ENCODE assay signal across 33 cellular contexts in genomic region chr4:21952549-21952948, GRCh38. TPM values are rescaled to one million over a fixed set of nuclear protein-coding genes. Genes with fewer than 3 reads are reported as not detected.
DNase-seq lines count a peak whose midpoint lies in the region; ATAC-seq, FAIRE-seq and TF ChIP-seq lines count a peak whose summit lies in the region.
"Had no signal": no experiment of that assay in that cellular context is flagged by ENCODE, and none has a peak within 500 bp of the region (broad histone marks: within the 10 kb centered on the region; RNA-seq: fewer than 3 reads in every experiment).

No MANE protein-coding gene starts in this region.

- CTCF ChIA-PET in SK-N-SH (lab: Yijun Ruan, JAX), result no interaction called here
- CTCF ChIA-PET in activated CD4-positive, alpha-beta memory T cell treated with anti-CD3 and anti-CD28 coated beads for 36 hours (lab: Charles Lee), result no interaction called here

- H3K4me3 Mint-ChIP-seq in activated CD4-positive, alpha-beta memory T cell treated with anti-CD3 and anti-CD28 coated beads for 36 hours, result no peak overlapping the region
- H3K4me3 Mint-ChIP-seq: activated T-helper 17 cell treated with anti-CD3 and anti-CD28 coated beads, Interleukin-2, amount 50 U/mL, for 72 hours; CD4-positive, alpha-beta T cell; immature natural killer cell had no signal

- POLR2A ChIA-PET in SK-N-SH (lab: Yijun Ruan, JAX), result no interaction called here
- POLR2A ChIA-PET in activated CD4-positive, alpha-beta memory T cell treated with anti-CD3 and anti-CD28 coated beads for 36 hours (lab: Charles Lee), result no interaction called here

- H4K20me1 ChIP-seq in SK-N-SH (ENCODE audit: insufficient read depth), result no peaks in the 10 kb centered on the region

- 0 out of 2 replicates have a peak overlapping the region, but pooled peaks have one; percentile 27 for H3K4me2 ChIP-seq in SK-N-SH
- H3K4me2 ChIP-seq: KMS-11 had no signal

- intact Hi-C loops in activated CD4-positive, alpha-beta memory T cell treated with anti-CD3 and anti-CD28 coated beads for 36 hours (cut with micrococcal nuclease), result no loop called here

- no peak overlapping the region for H3K9ac ChIP-seq in SK-N-SH
- H3K9ac ChIP-seq: KMS-11 had no signal

- H3K36me3 Mint-ChIP-seq in activated CD4-positive, alpha-beta memory T cell treated with anti-CD3 and anti-CD28 coated beads for 36 hours, result peaks cover 4% of the 10 kb centered on the region

- no peak overlapping the region for H3K27ac Mint-ChIP-seq in activated CD4-positive, alpha-beta memory T cell treated with anti-CD3 and anti-CD28 coated beads for 36 hours
- H3K27ac Mint-ChIP-seq: activated T-helper 17 cell treated with anti-CD3 and anti-CD28 coated beads, Interleukin-2, amount 50 U/mL, for 72 hours; CD4-positive, alpha-beta T cell; immature natural killer cell had no signal

- no peak for ATAC-seq in SK-N-SH treated with all-trans-retinoic acid at 6 μM for 48 hours
- ATAC-seq in HG02610 (IDR thresholded peaks at IDR 0.05; ENCODE audit: unreplicated experiment), result peak; percentile 81
- peak; percentile 74 for ATAC-seq in HG03442 (IDR thresholded peaks at IDR 0.05; ENCODE audit: unreplicated experiment)
- ATAC-seq in HG03457 (IDR thresholded peaks at IDR 0.05; ENCODE audit: unreplicated experiment), result no peak
- ATAC-seq: activated T-helper 17 cell treated with anti-CD3 and anti-CD28 coated beads, Interleukin-2, amount 50 U/mL, for 72 hours; left lung; sciatic nerve; upper lobe of right lung had no signal

- no peak for FAIRE-seq in small intestine (lab: Jason Lieb, UNC)

- no peaks in the 10 kb centered on the region for H3F3A ChIP-seq in SK-N-SH (replicated peaks; ENCODE audit: insufficient read depth)

- H3K4me3 ChIP-seq in SK-N-SH (ENCODE audit: low read depth in 2 of 2, low read length in 1 of 2) (no peak overlapping the region), small intestine (ENCODE audit: low read depth in 1 of 2, low read length in 2 of 2) (no peak overlapping the region)
- H3K4me3 ChIP-seq: dorsolateral prefrontal cortex, left lung, Peyer's patch, suprapubic skin, upper lobe of right lung had no signal

- peaks cover 15% of the 10 kb centered on the region for H3K27me3 Mint-ChIP-seq in activated CD4-positive, alpha-beta memory T cell treated with anti-CD3 and anti-CD28 coated beads for 36 hours

- H3K9me3 Mint-ChIP-seq in activated CD4-positive, alpha-beta memory T cell treated with anti-CD3 and anti-CD28 coated beads for 36 hours, result peaks cover 3% of the 10 kb centered on the region

- H3K79me2 ChIP-seq in SK-N-SH (ENCODE audit: insufficient read depth), result no peaks in the 10 kb centered on the region

- H3K4me1 ChIP-seq in SK-N-SH (ENCODE audit: control insufficient read depth in 1 of 2, insufficient read depth in 2 of 2, low read depth in 1 of 2, low read length in 1 of 2) (no peaks in the 10 kb centered on the region; a peak in 2 of 4 replicates), small intestine (ENCODE audit: control insufficient read depth in 2 of 2, insufficient read depth in 1 of 2, low read depth in 1 of 2, low read length in 1 of 2) (no peaks in the 10 kb centered on the region)
- H3K4me1 ChIP-seq: left lung, upper lobe of right lung had no signal

- DNase-seq in SK-N-SH, result no peak
- peak; percentile 29 for DNase-seq in small intestine
- DNase-seq in activated CD4-positive, alpha-beta memory T cell treated with anti-CD3 and anti-CD28 coated beads for 36 hours, result no peak
- DNase-seq in DMS79 treated with DMSO at 0.1 percent for 48 hours (lab: John Stamatoyannopoulos, UW), result no peak
- DNase-seq: 8988T; activated CD4-positive, alpha-beta T cell treated with anti-CD3 and anti-CD28 coated beads, Interleukin-2, amount 50 U/mL, for 48 hours; activated CD4-positive, CD25-positive, alpha-beta regulatory T cell; activated naive CD4-positive, alpha-beta T cell treated with anti-CD3 and anti-CD28 coated beads, Interleukin-2, amount 50 U/mL, for 16 hours; amniotic stem cell; brain microvascular endothelial cell; CD4-positive, alpha-beta T cell; dorsolateral prefrontal cortex; HCEC 1CT; hypothalamus; immature natural killer cell; left lung; mesendoderm; NCI-H526; Peyer's patch; posterior cingulate gyrus; SHP77 treated with DMSO at 0.1 percent for 48 hours; stimulated activated naive CD4-positive, alpha-beta T cell; upper lobe of right lung had no signal

- TF ChIP-seq CTCF in SK-N-SH (IDR thresholded peaks at IDR 0.05), result no peak

- H2AFZ ChIP-seq in SK-N-SH (ENCODE audit: low read depth), result no peak overlapping the region; the same call in 1 of the 2 replicates

- H3K27me3 ChIP-seq in SK-N-SH (ENCODE audit: insufficient read depth) (peaks cover 4% of the 10 kb centered on the region; the same call in 1 of the 2 replicates), small intestine (ENCODE audit: control insufficient read depth in 2 of 2, insufficient read depth in 2 of 2, low read length in 2 of 2) (peaks cover 0 to 2% of the 10 kb centered on the region in 2 donors)

- TF ChIP-seq RAD21 in SK-N-SH (IDR thresholded peaks at IDR 0.05; ENCODE audit: low read length), result no peak

- TF ChIP-seq EP300 in SK-N-SH (IDR thresholded peaks at IDR 0.05; ENCODE audit: borderline replicate concordance in 1 of 2, low read depth in 1 of 2, low read length in 1 of 2), result no peak

- no peak overlapping the region for H3K27ac ChIP-seq in SK-N-SH (ENCODE audit: low read depth in 2 of 2, low read length in 1 of 2)
- no peak overlapping the region for H3K27ac ChIP-seq in small intestine (ENCODE audit: low read depth in 1 of 2, low read length in 1 of 2)
- H3K27ac ChIP-seq: brain microvascular endothelial cell, dorsolateral prefrontal cortex, KMS-11, left lung, Peyer's patch, suprapubic skin, upper lobe of right lung had no signal

- H3K36me3 ChIP-seq in SK-N-SH (replicated peaks in 1 of 2; ENCODE audit: control insufficient read depth in 1 of 2, insufficient read depth in 2 of 2, low read length in 1 of 2) (no peaks in the 10 kb centered on the region), small intestine (ENCODE audit: control insufficient read depth in 2 of 2, insufficient read depth in 2 of 2, low read length in 2 of 2) (no peaks in the 10 kb centered on the region)
- H3K36me3 ChIP-seq: brain microvascular endothelial cell, left lung, Peyer's patch, suprapubic skin, upper lobe of right lung had no signal

- H3K9me3 ChIP-seq in SK-N-SH (no peaks in the 10 kb centered on the region), small intestine (ENCODE audit: control insufficient read depth, low read depth) (no peaks in the 10 kb centered on the region)
- H3K9me3 ChIP-seq: left lung, Peyer's patch, suprapubic skin, upper lobe of right lung had no signal

- no peaks in the 10 kb centered on the region for H3K4me1 Mint-ChIP-seq in activated CD4-positive, alpha-beta memory T cell treated with anti-CD3 and anti-CD28 coated beads for 36 hours (ENCODE audit: low read depth)
- H3K4me1 Mint-ChIP-seq: immature natural killer cell had no signal

- H3K9me2 ChIP-seq in SK-N-SH, result no peaks in the 10 kb centered on the region

- 18% methylated on average over 3 of the region's 3 CpGs for WGBS in SK-N-SH (ENCODE audit: low lambda C conversion rate)
- 9 to 45% (median 25%) methylated on average over 3 of the region's 3 CpGs for WGBS in small intestine, 3 donors

TF ChIP-seq in SK-N-SH, 30 proteins besides CTCF, POLR2A, EP300 and RAD21 (continues in another document):
- no peak for TF ChIP-seq MAX (IDR thresholded peaks at IDR 0.05; ENCODE audit: low read depth)
- TF ChIP-seq JUND (IDR thresholded peaks at IDR 0.05), result no peak
- no peak for TF ChIP-seq EZH2phosphoT487 (IDR thresholded peaks at IDR 0.05; ENCODE audit: borderline replicate concordance, low read depth)
- no peak for TF ChIP-seq GABPA (IDR thresholded peaks at IDR 0.05; ENCODE audit: low read depth)

TF ChIP-seq in SK-N-SH treated with all-trans-retinoic acid at 6 μM for 48 hours, 23 proteins besides CTCF, POLR2A, EP300 and RAD21 (continues in another document):
- TF ChIP-seq GLIS3 (CRISPR knock-in tag; IDR thresholded peaks at IDR 0.05) (no peak), CSRNP3 (CRISPR knock-in tag; IDR thresholded peaks at IDR 0.05) (no peak), POU6F1 (CRISPR knock-in tag; IDR thresholded peaks at IDR 0.05; ENCODE audit: borderline replicate concordance, low read depth) (no peak)

RNA-seq across cellular contexts. Expression of gene KCNIP4, which starts 4.0 kb away (rescaled TPM):
- polyA plus RNA-seq in SK-N-SH (2012; rRNA removed) (0.18 and 0.26 TPM in 2 replicates), small intestine (1 to 10 TPM in 1 of 3 donors, not detected in 2; 3.7 TPM)
- 0.42 and 0.64 TPM in 2 replicates for polyA plus RNA-seq in SK-N-SH (2012; cell fraction: cytosol; rRNA removed)
- 0.08 and 0.46 TPM in 2 replicates for polyA plus RNA-seq in SK-N-SH (2012; cell fraction: nucleus; rRNA removed)
- not detected for total RNA-seq in activated CD4-positive, alpha-beta memory T cell treated with anti-CD3 and anti-CD28 coated beads for 36 hours
- total RNA-seq: activated T-helper 17 cell treated with anti-CD3 and anti-CD28 coated beads, Interleukin-2, amount 50 U/mL, for 72 hours; CD4-positive, alpha-beta T cell; fibroblast of lung; left lung; myocyte; sciatic nerve; suprapubic skin; upper lobe of right lung had no signal
- polyA plus RNA-seq: fibroblast of lung had no signal

Comparison
In these comparisons a context has a peak if more than half of its experiments do, and no peak if none do; other contexts are left out.
1. ATAC-seq: peak in HG02610 (single experiment) and HG03442 (single experiment); none in SK-N-SH treated with all-trans-retinoic acid at 6 μM for 48 hours (single experiment) and HG03457 (single experiment).